In genomic region chr7:34320926-34321609, GRCh38 we compare ENCODE assay signal across 8 cellular contexts.
DNase-seq lines count a peak whose midpoint lies in the region; ATAC-seq and TF ChIP-seq lines count a peak whose summit lies in the region.

No MANE protein-coding gene starts in this region.

- POLR2A ChIA-PET in activated CD4-positive, alpha-beta memory T cell treated with anti-CD3 and anti-CD28 coated beads for 36 hours (lab: Charles Lee), result no interaction called here

- no peaks in the 10 kb centered on the region for H3K9me3 Mint-ChIP-seq in activated CD4-positive, alpha-beta memory T cell treated with anti-CD3 and anti-CD28 coated beads for 36 hours
- no peaks in the 10 kb centered on the region for H3K9me3 Mint-ChIP-seq in endodermal cell
- H3K9me3 Mint-ChIP-seq in stimulated activated naive CD8-positive, alpha-beta T cell treated with anti-CD3 and anti-CD28 coated beads, Interleukin-15, amount 100 ng/mL, for 72 hours, result no peaks in the 10 kb centered on the region

- peaks cover 15% of the 10 kb centered on the region for H3K9me3 ChIP-seq in endodermal cell (ENCODE audit: control insufficient read depth, low read length)

- CTCF ChIA-PET in activated CD4-positive, alpha-beta memory T cell treated with anti-CD3 and anti-CD28 coated beads for 36 hours (lab: Charles Lee), result interaction anchor here (0.9 to 2.5 kb wide), 12 partner anchors 9 to 1654 kb away, joined by 3 to 9 read pairs (median 3); no protein-coding TSS in a partner anchor

- intact Hi-C loops in activated CD4-positive, alpha-beta memory T cell treated with anti-CD3 and anti-CD28 coated beads for 36 hours (cut with micrococcal nuclease), result loop anchor here (5.0 kb wide), 3 partner anchors 276 to 1216 kb away; partner anchors contain the start of gene DPY19L1

- H3K4me3 Mint-ChIP-seq in activated CD4-positive, alpha-beta memory T cell treated with anti-CD3 and anti-CD28 coated beads for 36 hours, result no peak overlapping the region
- peak overlapping the region; percentile 43 for H3K4me3 Mint-ChIP-seq in endodermal cell
- peak overlapping the region in 1 of 2 donors; percentile 14 for H3K4me3 Mint-ChIP-seq in stimulated activated naive CD8-positive, alpha-beta T cell treated with anti-CD3 and anti-CD28 coated beads, Interleukin-15, amount 100 ng/mL, for 72 hours

- no peaks in the 10 kb centered on the region for H3K36me3 Mint-ChIP-seq in activated CD4-positive, alpha-beta memory T cell treated with anti-CD3 and anti-CD28 coated beads for 36 hours
- H3K36me3 Mint-ChIP-seq in endodermal cell (ENCODE audit: low read depth), result no peaks in the 10 kb centered on the region

- no peak overlapping the region for H3K27ac ChIP-seq in endodermal cell (ENCODE audit: low read depth, low read length)

- WGBS in endodermal cell (ENCODE audit: insufficient coverage in 1 of 2, insufficient read length in 1 of 2), 2 experiments, result 26% methylated on average over 11 to 24 of the region's 24 CpGs

- H3K27me3 ChIP-seq in endodermal cell (ENCODE audit: control insufficient read depth, insufficient read depth, low read length, poor library complexity, severe bottlenecking), result peaks cover 6% of the 10 kb centered on the region

- no peak overlapping the region for H3K9ac ChIP-seq in endodermal cell (ENCODE audit: extremely low read depth, low read length, poor library complexity, severe bottlenecking)

- no peaks in the 10 kb centered on the region for H3K36me3 ChIP-seq in endodermal cell (ENCODE audit: control insufficient read depth, insufficient read depth, low read length)

- peak; percentile 60 for ATAC-seq in HG03558 (IDR thresholded peaks at IDR 0.05; ENCODE audit: extremely low read depth, unreplicated experiment)
- ATAC-seq in stimulated activated naive CD8-positive, alpha-beta T cell treated with anti-CD3 and anti-CD28 coated beads, Interleukin-15, amount 100 ng/mL, for 72 hours, result peak; percentile 75

- peaks cover 17% of the 10 kb centered on the region for H3K27me3 Mint-ChIP-seq in activated CD4-positive, alpha-beta memory T cell treated with anti-CD3 and anti-CD28 coated beads for 36 hours
- H3K27me3 Mint-ChIP-seq in endodermal cell (ENCODE audit: insufficient read depth), result peaks cover 14% of the 10 kb centered on the region
- peaks cover 27% of the 10 kb centered on the region for H3K27me3 Mint-ChIP-seq in stimulated activated naive CD8-positive, alpha-beta T cell treated with anti-CD3 and anti-CD28 coated beads, Interleukin-15, amount 100 ng/mL, for 72 hours

- peaks cover 2% of the 10 kb centered on the region for H3K4me1 Mint-ChIP-seq in activated CD4-positive, alpha-beta memory T cell treated with anti-CD3 and anti-CD28 coated beads for 36 hours (ENCODE audit: low read depth)
- H3K4me1 Mint-ChIP-seq in endodermal cell, result peaks cover 18% of the 10 kb centered on the region
- peaks cover 6% of the 10 kb centered on the region for H3K4me1 Mint-ChIP-seq in stimulated activated naive CD8-positive, alpha-beta T cell treated with anti-CD3 and anti-CD28 coated beads, Interleukin-15, amount 100 ng/mL, for 72 hours

- no peak overlapping the region for H3K4me3 ChIP-seq in endodermal cell (ENCODE audit: low read length)

- TF ChIP-seq CTCF in GM20000 (IDR thresholded peaks at IDR 0.05; ENCODE audit: extremely low read depth, missing control alignments), result peak; percentile 94
- peak; percentile 98 for TF ChIP-seq CTCF in endodermal cell (conservative IDR thresholded peaks at IDR 0.05)

- H3K27ac Mint-ChIP-seq in activated CD4-positive, alpha-beta memory T cell treated with anti-CD3 and anti-CD28 coated beads for 36 hours, result no peak overlapping the region
- H3K27ac Mint-ChIP-seq in endodermal cell, result no peak overlapping the region
- no peak overlapping the region for H3K27ac Mint-ChIP-seq in stimulated activated naive CD8-positive, alpha-beta T cell treated with anti-CD3 and anti-CD28 coated beads, Interleukin-15, amount 100 ng/mL, for 72 hours

- H3K4me1 ChIP-seq in endodermal cell (ENCODE audit: control insufficient read depth, insufficient read depth, low read length), result peaks cover 3% of the 10 kb centered on the region

- DNase-seq in DMS 273 (lab: John Stamatoyannopoulos, UW; ENCODE audit: unreplicated experiment), result peak; percentile 85
- peak; percentile 71 for DNase-seq in GM20000 (ENCODE audit: low spot score)
- peak; percentile 1 for DNase-seq in NCI-H524 treated with DMSO at 0.1 percent for 48 hours (lab: John Stamatoyannopoulos, UW)
- peak; percentile 63 for DNase-seq in activated CD4-positive, alpha-beta memory T cell treated with anti-CD3 and anti-CD28 coated beads for 36 hours
- peak; percentile 91 for DNase-seq in endodermal cell
- DNase-seq in medulla oblongata (ENCODE audit: extremely low spot score), result peak; percentile 72
- DNase-seq in stimulated activated naive CD8-positive, alpha-beta T cell treated with anti-CD3 and anti-CD28 coated beads, Interleukin-15, amount 100 ng/mL, for 72 hours, result peak; percentile 34 to 37

Comparison
In these comparisons a context has a peak if more than half of its experiments do, and no peak if none do; other contexts are left out.
1. DNase-seq: peak in every context shown above with its lines; median percentile 91 in endodermal cell; 85 in DMS 273; 72 in medulla oblongata; 71 in GM20000; 63 in activated CD4-positive, alpha-beta memory T cell treated with anti-CD3 and anti-CD28 coated beads for 36 hours; 36 in stimulated activated naive CD8-positive, alpha-beta T cell treated with anti-CD3 and anti-CD28 coated beads, Interleukin-15, amount 100 ng/mL, for 72 hours; 1 in NCI-H524 treated with DMSO at 0.1 percent for 48 hours.